In genomic region chr5:53671447-53671846, GRCh38 we compare ENCODE assay signal across 24 cellular contexts.
DNase-seq lines count a peak whose midpoint lies in the region; ATAC-seq lines count a peak whose summit lies in the region.
"Had no signal": no experiment of that assay in that cellular context is flagged by ENCODE, and none has a peak within 500 bp of the region (broad histone marks: within the 10 kb centered on the region; RNA-seq: fewer than 3 reads in every experiment).

No MANE protein-coding gene starts in this region.

- intact Hi-C loops in Right ventricle myocardium superior (cut with DNase I), result no loop called here

- H3K36me3 Mint-ChIP-seq in activated naive CD8-positive, alpha-beta T cell treated with anti-CD3 and anti-CD28 coated beads, Interleukin-2, amount 50 U/mL, for 24 hours (ENCODE audit: low read depth), result peaks cover 45% of the 10 kb centered on the region

- in situ Hi-C loops in HAP-1 (cut with MboI; ENCODE audit: low sequenced_read_pairs), result no loop called here

- H3K9me3 Mint-ChIP-seq in activated naive CD8-positive, alpha-beta T cell treated with anti-CD3 and anti-CD28 coated beads, Interleukin-2, amount 50 U/mL, for 24 hours, result peaks cover 11% of the 10 kb centered on the region
- H3K9me3 Mint-ChIP-seq: CD8-positive, alpha-beta T cell; HFFc6 had no signal

- peak overlapping the region; percentile 46 for H3K27ac ChIP-seq in ectodermal cell (ENCODE audit: insufficient read depth, low read depth, low read length, poor library complexity, severe bottlenecking)
- H3K27ac ChIP-seq in iPS DF 6.9 (ENCODE audit: low read length), result no peak overlapping the region
- H3K27ac ChIP-seq: C4-2B, RWPE1 had no signal

- DNase-seq in HAP-1 (ENCODE audit: low spot score in 2 of 2), result peak; percentile 10
- peak; percentile 33 for DNase-seq in iPS DF 6.9 (ENCODE audit: low read depth, low spot score)
- no peak for DNase-seq in Right ventricle myocardium superior
- no peak for DNase-seq in activated naive CD8-positive, alpha-beta T cell treated with anti-CD3 and anti-CD28 coated beads, Interleukin-2, amount 50 U/mL, for 24 hours
- no peak for DNase-seq in NCI-H1694 treated with DMSO at 0.1 percent for 48 hours (lab: John Stamatoyannopoulos, UW)
- DNase-seq: CD8-positive, alpha-beta T cell; DMS 273 treated with DMSO at 0.1 percent for 48 hours; DMS79; HFFc6; Karpas-422; NCI-H1092; NCI-H1417 treated with DMSO at 0.1 percent for 48 hours; NCI-H187; NCI-H2081 treated with DMSO at 0.1 percent for 48 hours; NCI-H2171; NCI-H510A; NCI-H69; SHP77 treated with DMSO at 0.1 percent for 48 hours had no signal

- no peak overlapping the region for H3K27ac Mint-ChIP-seq in activated naive CD8-positive, alpha-beta T cell treated with anti-CD3 and anti-CD28 coated beads, Interleukin-2, amount 50 U/mL, for 24 hours
- H3K27ac Mint-ChIP-seq: CD8-positive, alpha-beta T cell; HFFc6 had no signal

- WGBS in ectodermal cell, 2 experiments, result 8% methylated on average over 3 of the region's 3 CpGs; no CpG with 5 or more reads in 1 of the 2 experiments
- WGBS in iPS DF 6.9 (ENCODE audit: insufficient coverage, insufficient read length), result no CpG with 5 or more reads among the region's 3 CpGs

- H3K4me1 ChIP-seq in HAP-1, result peaks cover 5% of the 10 kb centered on the region
- no peaks in the 10 kb centered on the region for H3K4me1 ChIP-seq in ectodermal cell (ENCODE audit: control insufficient read depth, insufficient read depth, low read length)
- no peaks in the 10 kb centered on the region for H3K4me1 ChIP-seq in iPS DF 6.9 (ENCODE audit: control insufficient read depth, insufficient read depth, low read length)

- no peaks in the 10 kb centered on the region for H3K27me3 Mint-ChIP-seq in activated naive CD8-positive, alpha-beta T cell treated with anti-CD3 and anti-CD28 coated beads, Interleukin-2, amount 50 U/mL, for 24 hours

- H3K4me3 ChIP-seq in HAP-1 (no peak overlapping the region), ectodermal cell (ENCODE audit: insufficient read depth, low read depth, low read length) (no peak overlapping the region), iPS DF 6.9 (ENCODE audit: low read length) (no peak overlapping the region)

- ATAC-seq in Right ventricle myocardium superior (ENCODE audit: poor library complexity), result no peak
- ATAC-seq in HG03196 (IDR thresholded peaks at IDR 0.05; ENCODE audit: unreplicated experiment), result no peak
- ATAC-seq in activated naive CD8-positive, alpha-beta T cell treated with anti-CD3 and anti-CD28 coated beads, Interleukin-2, amount 50 U/mL, for 24 hours, result no peak
- ATAC-seq: CD8-positive, alpha-beta T cell; HepG2; Panc1 had no signal

- H3K9me3 ChIP-seq in HAP-1 (no peaks in the 10 kb centered on the region), ectodermal cell (ENCODE audit: control insufficient read depth, low read length) (no peaks in the 10 kb centered on the region), iPS DF 6.9 (ENCODE audit: control insufficient read depth, insufficient read depth, low read length) (no peaks in the 10 kb centered on the region)

- no peak overlapping the region for H3K4me3 Mint-ChIP-seq in activated naive CD8-positive, alpha-beta T cell treated with anti-CD3 and anti-CD28 coated beads, Interleukin-2, amount 50 U/mL, for 24 hours
- H3K4me3 Mint-ChIP-seq: CD8-positive, alpha-beta T cell; HFFc6 had no signal

- H3K4me1 Mint-ChIP-seq in activated naive CD8-positive, alpha-beta T cell treated with anti-CD3 and anti-CD28 coated beads, Interleukin-2, amount 50 U/mL, for 24 hours, result no peaks in the 10 kb centered on the region

- H3K27me3 ChIP-seq in HAP-1 (ENCODE audit: low read depth) (no peaks in the 10 kb centered on the region), ectodermal cell (ENCODE audit: control insufficient read depth, insufficient read depth, low read length, poor library complexity, severe bottlenecking) (no peaks in the 10 kb centered on the region), iPS DF 6.9 (ENCODE audit: control insufficient read depth, insufficient read depth, low read length) (no peaks in the 10 kb centered on the region)

- H3K36me3 ChIP-seq in HAP-1 (replicated peaks) (no peaks in the 10 kb centered on the region), ectodermal cell (ENCODE audit: control insufficient read depth, insufficient read depth, low read length) (peaks cover 2% of the 10 kb centered on the region), iPS DF 6.9 (ENCODE audit: control insufficient read depth, insufficient read depth, low read length) (no peaks in the 10 kb centered on the region)

Comparison
In these comparisons a context has a peak if more than half of its experiments do, and no peak if none do; other contexts are left out.
1. DNase-seq: peak in HAP-1 (2 of 2) and iPS DF 6.9 (single experiment); none in Right ventricle myocardium superior (single experiment), activated naive CD8-positive, alpha-beta T cell treated with anti-CD3 and anti-CD28 coated beads, Interleukin-2, amount 50 U/mL, for 24 hours (single experiment) and NCI-H1694 treated with DMSO at 0.1 percent for 48 hours (single experiment).